ENCODE assay signal across 11 cellular contexts in the genomic region with DNA sequence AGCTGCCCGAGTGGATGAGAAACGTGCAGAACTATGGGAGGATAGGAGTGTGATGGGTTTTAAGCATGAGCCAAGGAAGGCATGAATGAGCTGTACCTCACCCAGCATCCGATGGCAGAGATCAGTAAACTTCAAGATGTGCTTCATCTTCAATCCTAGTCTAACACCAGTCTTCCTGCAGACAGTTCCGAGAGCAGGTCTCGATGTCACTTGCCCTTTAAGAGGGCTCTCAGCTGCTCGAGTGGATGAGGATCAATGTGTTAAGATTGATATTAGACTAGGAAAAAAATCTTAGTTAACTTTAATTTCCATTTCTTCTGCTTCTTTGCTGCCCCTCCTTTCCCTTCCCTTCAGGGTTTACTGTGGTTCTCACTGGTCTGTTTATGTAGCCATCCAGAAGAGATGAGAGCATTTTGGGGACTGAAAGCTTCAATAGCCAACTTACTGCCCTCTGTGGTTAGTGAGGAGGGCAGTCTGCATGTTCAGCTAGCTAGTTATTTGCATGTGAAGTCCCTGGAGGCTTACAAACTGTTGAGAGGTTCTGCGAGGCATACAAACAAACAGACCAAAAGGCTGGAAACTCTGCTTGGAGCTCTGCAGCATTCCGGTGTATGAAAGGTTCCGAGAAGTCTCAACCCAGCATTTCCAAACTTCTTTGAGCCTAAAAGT. TPM values are rescaled to one million over a fixed set of nuclear protein-coding genes. Genes with fewer than 3 reads are reported as not detected.
A peak's percentile ranks its signal among the peaks of the same experiment; 100 is the strongest.
DNase-seq lines count a peak whose midpoint lies in the region; ATAC-seq and TF ChIP-seq lines count a peak whose summit lies in the region.
"Had no signal": no experiment of that assay in that cellular context is flagged by ENCODE, and none has a peak within 500 bp of the region (broad histone marks: within the 10 kb centered on the region; RNA-seq: fewer than 3 reads in every experiment).

No MANE protein-coding gene starts in this region.

- ATAC-seq in GM18520 (IDR thresholded peaks at IDR 0.05; ENCODE audit: unreplicated experiment) (peak; percentile 65), GM21528 (IDR thresholded peaks at IDR 0.05; ENCODE audit: low FRiP score, unreplicated experiment) (peak; percentile 81), HG03342 (IDR thresholded peaks at IDR 0.05; ENCODE audit: unreplicated experiment) (peak; percentile 84), mucosa of descending colon (peak; percentile 14)
- ATAC-seq: T-helper 17 cell had no signal

- DNase-seq in mucosa of descending colon (no peak), AG08396 (ENCODE audit: low spot score) (no peak), ACHN (no peak), NOMO-1 treated with DMSO at 0.1 percent for 48 hours (lab: John Stamatoyannopoulos, UW; ENCODE audit: unreplicated experiment) (no peak), pons (ENCODE audit: low spot score) (no peak)
- DNase-seq: nephron progenitor cell, T-helper 17 cell, upper lobe of left lung had no signal

- TF ChIP-seq CTCF in mucosa of descending colon (IDR thresholded peaks at IDR 0.05) = no peak

- intact Hi-C loops in mucosa of descending colon (cut with DNase I, micrococcal nuclease) = no loop called here

- no peaks in the 10 kb centered on the region for H3K9me3 ChIP-seq in mucosa of descending colon
- H3K9me3 ChIP-seq: upper lobe of left lung had no signal

- peaks cover 4% of the 10 kb centered on the region for H3K36me3 ChIP-seq in mucosa of descending colon (ENCODE audit: low read depth)

- in situ Hi-C loops in ACHN (cut with HindIII; ENCODE audit: low pct_ligation_motif_present, low pct_unique_long_range_greater_than_20kb, low sequenced_read_pairs) = no loop called here

- no peak overlapping the region for H3K4me3 ChIP-seq in mucosa of descending colon
- H3K4me3 ChIP-seq: upper lobe of left lung had no signal

- peaks cover 10% of the 10 kb centered on the region for H3K4me1 ChIP-seq in mucosa of descending colon (ENCODE audit: low read depth)
- H3K4me1 ChIP-seq: upper lobe of left lung had no signal

RNA-seq across cellular contexts. Expression of a gene that starts 15.3 kb away (rescaled TPM):
- 10 to 100 TPM; 47.5 to 60.3 (median 59.2) TPM for total RNA-seq in mucosa of descending colon

RNA-seq across cellular contexts. Expression of a gene that starts 36.2 kb away (rescaled TPM):
- total RNA-seq in mucosa of descending colon = 10 to 100 TPM; 65.1 to 76.9 (median 72.4) TPM

RNA-seq across cellular contexts. Expression of a gene that starts 45.7 kb away (rescaled TPM):
- total RNA-seq in mucosa of descending colon = 100 to 1,000 TPM in 1 of 3 donors, 10 to 100 TPM in 2; 52.8 to 120 (median 56.8) TPM

Comparison
In these comparisons a context has a peak if more than half of its experiments do, and no peak if none do; other contexts are left out.
1. ATAC-seq: peak in every context shown above with its lines; median percentile 84 in HG03342; 81 in GM21528; 65 in GM18520; 14 in mucosa of descending colon.